Comparison of ENCODE assay signal across 30 cellular contexts in the genomic region with DNA sequence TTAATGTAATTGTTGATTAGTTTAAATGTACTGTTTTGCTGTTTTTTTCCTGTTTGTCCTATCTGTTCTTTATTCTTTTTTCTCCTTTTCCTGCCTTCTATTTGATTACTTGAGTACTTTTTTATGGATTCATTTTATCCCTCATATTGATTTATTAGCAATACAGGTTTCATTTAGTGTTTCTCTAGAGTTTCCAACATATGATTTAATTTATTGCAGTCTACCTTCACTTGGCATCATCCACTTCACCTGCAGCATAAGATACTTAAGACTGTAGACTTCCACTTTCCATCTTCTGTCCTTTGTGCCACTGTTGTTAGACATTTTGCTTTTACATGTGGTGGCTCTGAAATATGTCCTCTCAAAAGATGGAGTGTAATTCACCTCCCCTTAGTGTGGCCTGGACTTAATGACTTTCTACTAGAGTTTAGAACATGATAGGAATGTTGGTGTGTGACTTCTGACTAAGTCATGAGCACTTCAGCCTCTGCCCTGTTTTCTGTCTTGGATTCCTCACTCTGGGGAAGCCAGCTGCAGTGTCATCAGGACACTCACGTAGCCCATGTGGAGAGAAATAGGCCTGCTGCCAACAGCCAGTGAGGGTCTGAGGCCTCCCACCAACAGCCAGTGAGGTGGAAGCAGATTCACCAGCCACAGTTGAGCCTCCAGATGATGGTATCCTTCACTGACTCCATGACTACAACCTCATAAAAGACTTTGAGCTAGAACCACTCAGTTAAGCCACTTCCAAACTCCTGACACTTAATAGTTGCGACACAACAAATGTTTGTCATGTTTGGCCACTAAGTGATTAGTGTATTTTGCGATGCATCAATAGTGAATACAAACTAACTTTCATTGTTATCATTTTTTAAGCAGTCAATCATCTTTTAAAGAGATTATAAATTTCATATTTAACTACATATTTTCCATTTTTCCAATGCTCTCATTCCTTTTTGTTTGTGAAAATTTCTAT.
"Had no signal": no experiment of that assay in that cellular context is flagged by ENCODE, and none has a peak within 500 bp of the region (broad histone marks: within the 10 kb centered on the region; RNA-seq: fewer than 3 reads in every experiment).

No MANE protein-coding gene starts in this region.

- H3K36me3 ChIP-seq: brain microvascular endothelial cell, esophagus squamous epithelium, gastroesophageal sphincter, WERI-Rb-1 had no signal

- FAIRE-seq: astrocyte, colon, endometrium, endothelial cell of umbilical vein had no signal

- DNase-seq: activated B cell treated with CpG ODN at 0.5 μM for 24 hours; activated CD4-positive, alpha-beta T cell treated with anti-CD3 and anti-CD28 coated beads for 48 hours; activated CD4-positive, alpha-beta T cell treated with anti-CD3 and anti-CD28 coated beads, Interleukin-2, amount 50 U/mL, for 1 hour; activated CD4-positive, alpha-beta T cell treated with anti-CD3 and anti-CD28 coated beads, Interleukin-2, amount 50 U/mL, for 48 hours; activated CD8-positive, alpha-beta memory T cell treated with anti-CD3 and anti-CD28 coated beads for 24 hours; activated CD8-positive, alpha-beta T cell treated with anti-CD3 and anti-CD28 coated beads for 36 hours; activated effector memory CD4-positive, alpha-beta T cell treated with Interleukin-2 at 50 U/mL for 16 hours; activated gamma-delta T cell treated with Interleukin-2 at 50 U/mL for 16 hours; activated naive CD4-positive, alpha-beta T cell treated with anti-CD3 and anti-CD28 coated beads, Interleukin-2, amount 50 U/mL, for 16 hours; activated naive CD4-positive, alpha-beta T cell treated with Interleukin-2 at 50 U/mL for 16 hours; activated T-cell treated with anti-CD3 and anti-CD28 coated beads, Interleukin-2, amount 50 U/mL, for 4 hours; amniotic stem cell; anterior cingulate cortex; brain microvascular endothelial cell; effector CD8-positive, alpha-beta T cell; esophagus squamous epithelium; foreskin melanocyte; head of caudate nucleus; T-helper 1 cell; T-helper 17 cell; T1000; WERI-Rb-1 had no signal

- H3K4me1 ChIP-seq: esophagus squamous epithelium had no signal

- H3K27ac ChIP-seq: brain microvascular endothelial cell, epithelial cell of prostate, esophagus squamous epithelium, gastroesophageal sphincter, WERI-Rb-1 had no signal

- H3K27me3 ChIP-seq: brain microvascular endothelial cell, esophagus squamous epithelium, gastroesophageal sphincter had no signal

- H3K4me3 ChIP-seq: esophagus squamous epithelium, gastroesophageal sphincter had no signal

- ATAC-seq: activated CD4-positive, CD25-positive, alpha-beta regulatory T cell treated with anti-CD3 and anti-CD28 coated beads, Interleukin-2, amount 50 U/mL, for 24 hours; activated CD8-positive, alpha-beta T cell treated with anti-CD3 and anti-CD28 coated beads for 36 hours; activated T-cell treated with anti-CD3 and anti-CD28 coated beads, Interleukin-2, amount 50 U/mL, for 4 hours; activated T-helper 17 cell treated with anti-CD3 and anti-CD28 coated beads, Interleukin-2, amount 50 U/mL, for 72 hours; gastroesophageal sphincter; T-helper 17 cell had no signal
